ENCODE assay signal across 27 cellular contexts in the genomic region with DNA sequence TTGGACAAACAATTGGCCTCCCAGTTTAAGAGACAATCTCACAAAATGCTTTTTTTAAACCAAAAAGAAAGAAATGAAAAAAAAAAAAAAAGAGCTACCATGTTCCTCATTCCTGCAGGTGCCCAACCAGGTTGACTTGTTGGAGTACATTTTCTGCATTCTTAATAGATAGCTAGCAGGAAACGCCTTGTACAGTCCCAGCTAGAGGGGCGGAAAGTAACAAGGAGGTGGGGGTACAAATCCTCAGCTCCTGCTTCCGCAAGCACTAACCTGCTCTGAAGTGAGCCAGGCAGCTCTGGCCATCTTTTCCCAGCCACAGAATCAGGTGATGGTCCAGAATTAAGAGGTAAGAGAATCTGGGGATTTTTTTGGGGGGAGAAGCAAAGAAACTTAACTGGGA. TPM values are rescaled to one million over a fixed set of nuclear protein-coding genes. Genes with fewer than 3 reads are reported as not detected.
"Had no signal": no experiment of that assay in that cellular context is flagged by ENCODE, and none has a peak within 500 bp of the region (broad histone marks: within the 10 kb centered on the region; RNA-seq: fewer than 3 reads in every experiment).

A gene with protein sequence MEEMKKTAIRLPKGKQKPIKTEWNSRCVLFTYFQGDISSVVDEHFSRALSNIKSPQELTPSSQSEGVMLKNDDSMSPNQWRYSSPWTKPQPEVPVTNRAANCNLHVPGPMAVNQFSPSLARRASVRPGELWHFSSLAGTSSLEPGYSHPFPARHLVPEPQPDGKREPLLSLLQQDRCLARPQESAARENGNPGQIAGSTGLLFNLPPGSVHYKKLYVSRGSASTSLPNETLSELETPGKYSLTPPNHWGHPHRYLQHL (plus strand): TSS at position 265 of the 400 bp plus-strand sequence. CDS start 3,806 bp downstream, outside the sequence.

- H3K27me3 Mint-ChIP-seq: progenitor cell of endocrine pancreas had no signal

- H3K4me1 Mint-ChIP-seq: natural killer cell had no signal

- H3K36me3 Mint-ChIP-seq: activated naive CD4-positive, alpha-beta T cell treated with anti-CD3 and anti-CD28 coated beads, Interleukin-2, amount 10 ng/mL, durations not matched to agents 7 days and 5 days; natural killer cell had no signal

- H3K36me3 ChIP-seq: ascending aorta, brain microvascular endothelial cell, esophagus muscularis mucosa, gastrocnemius medialis, left ventricle myocardium inferior, right atrium auricular region, thoracic aorta had no signal

- H3K27me3 ChIP-seq: ascending aorta, brain microvascular endothelial cell, esophagus muscularis mucosa, gastrocnemius medialis, right atrium auricular region had no signal

- H3K4me3 Mint-ChIP-seq: activated CD4-positive, alpha-beta memory T cell treated with anti-CD3 and anti-CD28 coated beads, Interleukin-2, amount 10 ng/mL, durations not matched to agents 7 days and 5 days; activated CD4-positive, alpha-beta T cell treated with anti-CD3 and anti-CD28 coated beads, Interleukin-2, amount 10 ng/mL, durations not matched to agents 24 days and 14 days; activated naive CD4-positive, alpha-beta T cell treated with anti-CD3 and anti-CD28 coated beads, Interleukin-2, amount 10 ng/mL, durations not matched to agents 7 days and 5 days; activated T-cell treated with anti-CD3 and anti-CD28 coated beads, Interleukin-2, amount 50 U/mL, for 72 hours; natural killer cell had no signal

- H3K4me1 ChIP-seq: ascending aorta, gastrocnemius medialis, left ventricle myocardium inferior, right atrium auricular region had no signal

- FAIRE-seq: colon, islet of Langerhans had no signal

- DNase-seq: activated CD4-positive, alpha-beta memory T cell treated with anti-CD3 and anti-CD28 coated beads, Interleukin-2, amount 10 ng/mL, durations not matched to agents 7 days and 5 days; activated CD4-positive, alpha-beta T cell treated with anti-CD3 and anti-CD28 coated beads, Interleukin-2, amount 10 ng/mL, durations not matched to agents 24 days and 14 days; activated effector memory CD4-positive, alpha-beta T cell treated with Interleukin-2 at 50 U/mL for 16 hours; activated naive CD4-positive, alpha-beta T cell treated with anti-CD3 and anti-CD28 coated beads, Interleukin-2, amount 10 ng/mL, durations not matched to agents 7 days and 5 days; activated T-cell treated with anti-CD3 and anti-CD28 coated beads, Interleukin-2, amount 50 U/mL, for 72 hours; brain microvascular endothelial cell; central memory CD4-positive, alpha-beta T cell; effector memory CD4-positive, alpha-beta T cell; gastrocnemius medialis; head of caudate nucleus; left ventricle myocardium inferior; natural killer cell; stimulated activated CD4-positive, alpha-beta T cell treated with anti-CD3 and anti-CD28 coated beads, Interleukin-4, amount 100 ng/mL, for 24 hours; stimulated activated naive CD4-positive, alpha-beta T cell treated with Interleukin-2 at 50 U/mL for 16 hours had no signal

- ATAC-seq: activated CD4-positive, CD25-positive, alpha-beta regulatory T cell treated with anti-CD3 and anti-CD28 coated beads, Interleukin-2, amount 50 U/mL, for 24 hours; activated T-cell treated with anti-CD3 and anti-CD28 coated beads, Interleukin-2, amount 50 U/mL, for 72 hours; gastrocnemius medialis; natural killer cell had no signal

- H3K9me3 ChIP-seq: ascending aorta, esophagus muscularis mucosa, gastrocnemius medialis, left ventricle myocardium inferior, right atrium auricular region, thoracic aorta had no signal

- H3K27ac Mint-ChIP-seq: activated CD4-positive, alpha-beta memory T cell treated with anti-CD3 and anti-CD28 coated beads, Interleukin-2, amount 10 ng/mL, durations not matched to agents 7 days and 5 days; activated CD4-positive, alpha-beta T cell treated with anti-CD3 and anti-CD28 coated beads, Interleukin-2, amount 10 ng/mL, durations not matched to agents 24 days and 14 days; activated naive CD4-positive, alpha-beta T cell treated with anti-CD3 and anti-CD28 coated beads, Interleukin-2, amount 10 ng/mL, durations not matched to agents 7 days and 5 days; activated T-cell treated with anti-CD3 and anti-CD28 coated beads, Interleukin-2, amount 50 U/mL, for 72 hours; natural killer cell; progenitor cell of endocrine pancreas had no signal

- H3K4me3 ChIP-seq: ascending aorta, esophagus muscularis mucosa, gastrocnemius medialis, left ventricle myocardium inferior, right atrium auricular region, thoracic aorta had no signal

- H3K9me3 Mint-ChIP-seq: activated CD4-positive, alpha-beta memory T cell treated with anti-CD3 and anti-CD28 coated beads, Interleukin-2, amount 10 ng/mL, durations not matched to agents 7 days and 5 days; activated naive CD4-positive, alpha-beta T cell treated with anti-CD3 and anti-CD28 coated beads, Interleukin-2, amount 10 ng/mL, durations not matched to agents 7 days and 5 days; activated T-cell treated with anti-CD3 and anti-CD28 coated beads, Interleukin-2, amount 50 U/mL, for 72 hours; natural killer cell had no signal

- H3K27ac ChIP-seq: ascending aorta, brain microvascular endothelial cell, esophagus muscularis mucosa, gastrocnemius medialis, left ventricle myocardium inferior, right atrium auricular region, thoracic aorta, VCaP had no signal

RNA-seq across cellular contexts. Expression of the gene that starts here (rescaled TPM):
- total RNA-seq: activated CD4-positive, alpha-beta memory T cell treated with anti-CD3 and anti-CD28 coated beads, Interleukin-2, amount 10 ng/mL, durations not matched to agents 7 days and 5 days; activated CD4-positive, alpha-beta T cell treated with anti-CD3 and anti-CD28 coated beads, Interleukin-2, amount 10 ng/mL, durations not matched to agents 24 days and 14 days; activated T-cell treated with anti-CD3 and anti-CD28 coated beads, Interleukin-2, amount 50 U/mL, for 72 hours; ascending aorta; dermis microvascular lymphatic vessel endothelial cell; esophagus muscularis mucosa; gastrocnemius medialis; left ventricle myocardium inferior; lung microvascular endothelial cell; natural killer cell; osteoblast; right atrium auricular region; T-helper 2 cell treated with Interferon-gamma antibody and Interleukin-4, amounts not matched to agents 100 ng/mL and 5 ng/mL, for 36 hours; thoracic aorta had no signal
